ENCODE assay signal across 14 cellular contexts in the genomic region with DNA sequence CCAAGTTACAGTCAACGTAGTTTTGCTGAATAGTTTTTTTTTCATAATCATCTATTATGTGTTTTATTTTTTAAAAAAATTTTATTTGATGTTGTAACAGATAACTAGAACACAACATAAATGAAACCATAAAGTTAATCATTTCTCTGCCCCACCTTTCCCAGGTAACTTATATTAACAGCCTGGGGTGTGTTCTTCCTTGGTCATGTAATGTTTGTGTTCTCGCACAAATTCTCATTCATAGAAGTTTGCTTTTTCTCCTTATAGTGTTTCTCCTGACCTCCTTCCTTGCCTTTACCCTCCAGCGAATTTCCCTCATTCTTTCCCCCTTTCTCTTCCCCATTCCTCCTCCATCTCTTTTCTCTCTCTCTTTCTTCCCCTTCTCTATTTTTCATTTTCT.
DNase-seq lines count a peak whose midpoint lies in the region; ATAC-seq and TF ChIP-seq lines count a peak whose summit lies in the region.
"Had no signal": no experiment of that assay in that cellular context is flagged by ENCODE, and none has a peak within 500 bp of the region (broad histone marks: within the 10 kb centered on the region; RNA-seq: fewer than 3 reads in every experiment).

No MANE protein-coding gene starts in this region.

- no peak overlapping the region for H3K4ac ChIP-seq in mesenchymal stem cell (ENCODE audit: low read depth in 1 of 2, low read length in 2 of 2)

- H2AFZ ChIP-seq in mesenchymal stem cell (ENCODE audit: low read depth, low read length): no peak overlapping the region
- H2AFZ ChIP-seq: GM23248 had no signal

- no peak for TF ChIP-seq CTCF in Calu3 (IDR thresholded peaks at IDR 0.05; ENCODE audit: unreplicated experiment)
- no peak for TF ChIP-seq CTCF in ascending aorta (IDR thresholded peaks at IDR 0.05)
- no peak for TF ChIP-seq CTCF in mucosa of descending colon (IDR thresholded peaks at IDR 0.05)
- TF ChIP-seq CTCF in stomach (IDR thresholded peaks at IDR 0.05): no peak

- intact Hi-C loops in Calu3 (cut with micrococcal nuclease; ENCODE audit: unreplicated experiment) (loop anchor here (2.0 kb wide), 1 partner anchor 34 kb away; no protein-coding TSS in a partner anchor), ascending aorta (cut with DNase I) (no loop called here), mucosa of descending colon (cut with DNase I, micrococcal nuclease) (no loop called here), stomach (cut with DNase I; ENCODE audit: low total_unique reads) (no loop called here)

- H3K18ac ChIP-seq in mesenchymal stem cell (ENCODE audit: low read depth in 1 of 2, low read length in 2 of 2): no peak overlapping the region

- no peak overlapping the region for H4K8ac ChIP-seq in mesenchymal stem cell (ENCODE audit: low read length)

- H3K9me3 ChIP-seq in ascending aorta (no peaks in the 10 kb centered on the region), mucosa of descending colon (no peaks in the 10 kb centered on the region), stomach (no peaks in the 10 kb centered on the region), mesenchymal stem cell (ENCODE audit: control insufficient read depth, low read length) (no peaks in the 10 kb centered on the region)

- H3K4me2 ChIP-seq in mesenchymal stem cell (ENCODE audit: low read length, poor library complexity, severe bottlenecking): no peak overlapping the region
- H3K4me2 ChIP-seq: BLaER1 treated with 17β-estradiol and CSF1 and Interleukin-3, amounts not matched to agents 10 nM and 100 nM had no signal

- H3K36me3 ChIP-seq in ascending aorta: no peaks in the 10 kb centered on the region
- H3K36me3 ChIP-seq in mucosa of descending colon (ENCODE audit: low read depth): no peaks in the 10 kb centered on the region
- no peaks in the 10 kb centered on the region for H3K36me3 ChIP-seq in stomach
- H3K36me3 ChIP-seq in mesenchymal stem cell (ENCODE audit: control insufficient read depth in 1 of 2, insufficient read depth in 2 of 2, low read depth in 1 of 2, low read length in 2 of 2): no peaks in the 10 kb centered on the region
- H3K36me3 ChIP-seq: BLaER1 treated with 17β-estradiol and CSF1 and Interleukin-3, amounts not matched to agents 10 nM and 100 nM had no signal

- CTCF ChIA-PET in Calu3 (lab: Charles Lee): interaction anchor here (0.7 to 1.2 kb wide), 6 partner anchors 10 to 168 kb away, joined by 3 to 4 read pairs (median 3); no protein-coding TSS in a partner anchor

- peaks cover 33% of the 10 kb centered on the region for H3K36me3 Mint-ChIP-seq in Calu3 (ENCODE audit: insufficient read depth, unreplicated experiment)
- H3K36me3 Mint-ChIP-seq: CD4-positive, CD25-positive, alpha-beta regulatory T cell had no signal

- H3K9me3 Mint-ChIP-seq in Calu3 (ENCODE audit: low read depth, unreplicated experiment): no peaks in the 10 kb centered on the region

- H3K14ac ChIP-seq in mesenchymal stem cell (ENCODE audit: low read length in 2 of 2): no peak overlapping the region

- no peaks in the 10 kb centered on the region for H3K27me3 Mint-ChIP-seq in Calu3 (ENCODE audit: unreplicated experiment)

- ATAC-seq in mucosa of descending colon (peak; percentile 83), HG03565 (IDR thresholded peaks at IDR 0.05; ENCODE audit: unreplicated experiment) (no peak)
- ATAC-seq: HCT116 had no signal

- no TSS peak for BruUV-seq in Calu3 (replicated peaks; lab: Mats Ljungman, UMichigan)

- no peak for TF ChIP-seq POLR2A in stomach (IDR thresholded peaks at IDR 0.05)

- H3K4me1 ChIP-seq in ascending aorta (peaks cover 12 to 25% of the 10 kb centered on the region in 2 donors), mucosa of descending colon (ENCODE audit: low read depth) (peaks cover 9% of the 10 kb centered on the region), stomach (peaks cover 0 to 57% (median 21%) of the 10 kb centered on the region in 4 donors), mesenchymal stem cell (ENCODE audit: control insufficient read depth, insufficient read depth, low read depth, low read length) (peaks cover 5% of the 10 kb centered on the region)

- no peak overlapping the region for H2BK5ac ChIP-seq in mesenchymal stem cell (ENCODE audit: low read depth, low read length, poor library complexity, severe bottlenecking)

- peak overlapping the region; percentile 27 to 72 for H3K27ac ChIP-seq in ascending aorta
- peak overlapping the region in 4 of 5 donors; percentile 51 to 78 (median 58) for H3K27ac ChIP-seq in stomach
- no peak overlapping the region for H3K27ac ChIP-seq in mesenchymal stem cell (ENCODE audit: low read length, poor library complexity, severe bottlenecking)
- H3K27ac ChIP-seq: BLaER1 treated with 17β-estradiol and CSF1 and Interleukin-3, amounts not matched to agents 10 nM and 100 nM; GM23248 had no signal

- H3K4me3 ChIP-seq in ascending aorta (no peak overlapping the region), mucosa of descending colon (no peak overlapping the region), stomach (no peak overlapping the region), mesenchymal stem cell (ENCODE audit: insufficient read depth in 1 of 2, low read depth in 1 of 2, low read length in 2 of 2) (no peak overlapping the region)
- H3K4me3 ChIP-seq: BLaER1 treated with 17β-estradiol and CSF1 and Interleukin-3, amounts not matched to agents 10 nM and 100 nM; GM23248 had no signal

- no peak overlapping the region for H2BK120ac ChIP-seq in mesenchymal stem cell (ENCODE audit: low read depth, low read length)

- no peak for DNase-seq in Calu3
- no peak for DNase-seq in ascending aorta (ENCODE audit: low spot score in 2 of 2)
- no peak for DNase-seq in mucosa of descending colon
- DNase-seq in stomach: no peak
- no peak for DNase-seq in stimulated activated CD4-positive, alpha-beta T cell treated with anti-CD3 and anti-CD28 coated beads, Interleukin-4, amount 100 ng/mL, for 24 hours
- no peak for DNase-seq in mesenchymal stem cell
- DNase-seq: 8988T; ACHN; CD4-positive, CD25-positive, alpha-beta regulatory T cell; DMS 273 treated with DMSO at 0.1 percent for 48 hours; GM23248 had no signal

- H4K91ac ChIP-seq in mesenchymal stem cell (ENCODE audit: low read length): no peak overlapping the region

- peaks cover 70% of the 10 kb centered on the region for H3K4me1 Mint-ChIP-seq in Calu3 (ENCODE audit: low read depth, unreplicated experiment)
- H3K4me1 Mint-ChIP-seq: CD4-positive, CD25-positive, alpha-beta regulatory T cell had no signal

- no peak overlapping the region for H3K9ac ChIP-seq in mesenchymal stem cell (ENCODE audit: low read length)
- H3K9ac ChIP-seq: BLaER1 treated with 17β-estradiol and CSF1 and Interleukin-3, amounts not matched to agents 10 nM and 100 nM; GM23248 had no signal

- 28 to 64% (median 42%) methylated on average over 3 of the region's 3 CpGs for WGBS in stomach, 5 donors
- 99% methylated on average over 2 of the region's 3 CpGs for WGBS in mesenchymal stem cell

- H3K79me1 ChIP-seq in mesenchymal stem cell (replicated peaks; ENCODE audit: low read length, poor library complexity, severe bottlenecking): no peaks in the 10 kb centered on the region

- no peak overlapping the region for H2BK12ac ChIP-seq in mesenchymal stem cell (ENCODE audit: low read length in 2 of 2)

- no peak overlapping the region for H2BK15ac ChIP-seq in mesenchymal stem cell (ENCODE audit: low read depth, poor library complexity, severe bottlenecking)

- peak overlapping the region; percentile 47 for H3K4me3 Mint-ChIP-seq in Calu3 (ENCODE audit: low read depth, unreplicated experiment)
- H3K4me3 Mint-ChIP-seq: CD4-positive, CD25-positive, alpha-beta regulatory T cell had no signal

- H3K27me3 ChIP-seq in ascending aorta (no peaks in the 10 kb centered on the region), stomach (peaks cover 0 to 6% (median 0%) of the 10 kb centered on the region in 3 donors), mesenchymal stem cell (ENCODE audit: control insufficient read depth in 1 of 2, insufficient read depth in 1 of 2, low read length in 2 of 2) (peaks cover 0 to 5% of the 10 kb centered on the region in 2 experiments)

- H3K23ac ChIP-seq in mesenchymal stem cell (ENCODE audit: low read length in 2 of 2): no peak overlapping the region

- no peak overlapping the region for H2AK5ac ChIP-seq in mesenchymal stem cell (ENCODE audit: low read length, severe bottlenecking)

- TF ChIP-seq EP300 in stomach (IDR thresholded peaks at IDR 0.05): no peak

- peak overlapping the region; percentile 78 for H3K27ac Mint-ChIP-seq in Calu3 (ENCODE audit: unreplicated experiment)
